ENCODE assay signal across 16 cellular contexts in the genomic region with DNA sequence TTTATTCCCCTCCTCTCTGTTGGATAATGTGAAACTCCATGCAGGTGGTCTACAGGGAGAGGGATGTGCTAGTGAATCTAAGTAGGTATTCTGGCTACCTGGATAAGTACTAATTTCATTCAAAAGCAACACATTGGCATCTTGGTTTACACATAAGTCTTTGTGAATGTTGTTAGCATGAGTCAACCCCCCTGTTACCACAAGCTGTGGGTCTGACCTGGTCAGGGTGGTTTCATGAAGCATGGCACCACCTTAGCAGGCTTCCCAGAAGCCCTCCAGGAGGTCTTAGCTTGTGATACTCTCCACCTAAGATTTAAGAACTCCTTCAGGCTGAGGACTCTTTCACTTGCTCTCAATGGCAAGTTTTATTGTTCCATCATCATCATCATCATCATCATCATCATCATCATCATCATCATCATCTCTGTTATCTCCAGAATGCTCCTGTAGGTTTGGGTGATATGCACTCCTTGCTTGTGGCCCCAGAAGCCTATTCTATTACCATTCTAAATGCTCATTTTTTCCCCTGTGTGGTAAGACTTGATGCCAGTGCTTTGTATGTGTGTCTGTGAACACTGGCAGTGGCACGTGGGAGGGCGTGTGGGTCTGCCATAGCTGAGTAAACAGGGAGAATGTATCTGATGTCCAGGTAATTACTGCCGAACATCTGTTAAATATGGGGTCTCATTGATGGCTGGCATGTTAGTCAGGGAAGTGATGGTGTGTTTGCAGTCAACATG.
"Had no signal": no experiment of that assay in that cellular context is flagged by ENCODE, and none has a peak within 500 bp of the region (broad histone marks: within the 10 kb centered on the region; RNA-seq: fewer than 3 reads in every experiment).

No MANE protein-coding gene starts in this region.

- H3K27me3 ChIP-seq: brain microvascular endothelial cell, hepatocyte, neutrophil had no signal

- H3K79me2 ChIP-seq: hepatocyte, parathyroid adenoma had no signal

- H3K27ac ChIP-seq: brain microvascular endothelial cell, hepatocyte, neutrophil, parathyroid adenoma had no signal

- H3K36me3 Mint-ChIP-seq: natural killer cell; stimulated activated memory B cell treated with anti-CD40 and anti-IgM and Interleukin-4, amounts not matched to agents 10 μg/mL and 1 μg/mL and 100 μg/mL, for 72 hours had no signal

- H3K27me3 Mint-ChIP-seq: dendritic cell treated with granulocyte-macrophage colony-stimulating factor and Interleukin-4, amounts not matched to agents 40 ng/mL and 50 ng/mL, for 4 days; effector memory CD8-positive, alpha-beta T cell; stimulated activated memory B cell treated with anti-CD40 and anti-IgM and Interleukin-4, amounts not matched to agents 10 μg/mL and 1 μg/mL and 100 μg/mL, for 72 hours had no signal

- DNase-seq: activated CD4-positive, alpha-beta T cell treated with anti-CD3 and anti-CD28 coated beads, Interleukin-2, amount 50 U/mL, for 1 hour; activated naive CD4-positive, alpha-beta T cell; activated naive CD8-positive, alpha-beta T cell treated with anti-CD3 and anti-CD28 coated beads, Interleukin-2, amount 10 ng/mL, durations not matched to agents 7 days and 5 days; brain microvascular endothelial cell; effector memory CD8-positive, alpha-beta T cell; mesenchymal stem cell; natural killer cell; stimulated activated CD4-positive, alpha-beta T cell treated with anti-CD3 and anti-CD28 coated beads, Interleukin-12 subunit alpha, Interleukin-12 subunit beta, amount 100 ng/mL, for 4 hours; T-helper 9 cell had no signal

- H3K4me2 ChIP-seq: hepatocyte had no signal

- FAIRE-seq: urothelium cell line had no signal

- H3K9ac ChIP-seq: parathyroid adenoma had no signal

- H3K4me1 ChIP-seq: parathyroid adenoma had no signal

- H3K9me3 ChIP-seq: neutrophil had no signal

- ATAC-seq: activated CD4-positive, CD25-positive, alpha-beta regulatory T cell treated with anti-CD3 and anti-CD28 coated beads, Interleukin-2, amount 50 U/mL, for 24 hours; effector memory CD8-positive, alpha-beta T cell; natural killer cell; stimulated activated memory B cell treated with anti-CD40 and anti-IgM and Interleukin-4, amounts not matched to agents 10 μg/mL and 1 μg/mL and 100 μg/mL, for 72 hours had no signal

- H3K4me3 Mint-ChIP-seq: activated naive CD8-positive, alpha-beta T cell treated with anti-CD3 and anti-CD28 coated beads, Interleukin-2, amount 10 ng/mL, durations not matched to agents 7 days and 5 days; dendritic cell treated with granulocyte-macrophage colony-stimulating factor and Interleukin-4, amounts not matched to agents 40 ng/mL and 50 ng/mL, for 4 days; effector memory CD8-positive, alpha-beta T cell; natural killer cell; stimulated activated memory B cell treated with anti-CD40 and anti-IgM and Interleukin-4, amounts not matched to agents 10 μg/mL and 1 μg/mL and 100 μg/mL, for 72 hours had no signal

- H3K36me3 ChIP-seq: brain microvascular endothelial cell, neutrophil had no signal

- H3K4me3 ChIP-seq: hepatocyte had no signal

- H3K9me3 Mint-ChIP-seq: dendritic cell treated with granulocyte-macrophage colony-stimulating factor and Interleukin-4, amounts not matched to agents 40 ng/mL and 50 ng/mL, for 4 days; natural killer cell; stimulated activated memory B cell treated with anti-CD40 and anti-IgM and Interleukin-4, amounts not matched to agents 10 μg/mL and 1 μg/mL and 100 μg/mL, for 72 hours had no signal

- H2AFZ ChIP-seq: hepatocyte, parathyroid adenoma had no signal

- H3K27ac Mint-ChIP-seq: activated naive CD8-positive, alpha-beta T cell treated with anti-CD3 and anti-CD28 coated beads, Interleukin-2, amount 10 ng/mL, durations not matched to agents 7 days and 5 days; dendritic cell treated with granulocyte-macrophage colony-stimulating factor and Interleukin-4, amounts not matched to agents 40 ng/mL and 50 ng/mL, for 4 days; effector memory CD8-positive, alpha-beta T cell; natural killer cell; stimulated activated memory B cell treated with anti-CD40 and anti-IgM and Interleukin-4, amounts not matched to agents 10 μg/mL and 1 μg/mL and 100 μg/mL, for 72 hours had no signal
